10 cellular contexts compared by ENCODE assay signal in genomic region chr11:118633979-118634378, GRCh38. TPM values are rescaled to one million over a fixed set of nuclear protein-coding genes. Genes with fewer than 3 reads are reported as not detected.
DNase-seq lines count a peak whose midpoint lies in the region; ATAC-seq and TF ChIP-seq lines count a peak whose summit lies in the region.
"Had no signal": no experiment of that assay in that cellular context is flagged by ENCODE, and none has a peak within 500 bp of the region (broad histone marks: within the 10 kb centered on the region; RNA-seq: fewer than 3 reads in every experiment).

No MANE protein-coding gene starts in this region.

- DNase-seq in Calu3 = no peak
- DNase-seq in WTC11 (ENCODE audit: low spot score) = no peak
- DNase-seq in hepatocyte (ENCODE audit: low spot score) = no peak
- no peak for DNase-seq in sigmoid colon
- DNase-seq in CD14-positive monocyte (ENCODE audit: low spot score) = no peak
- DNase-seq in GOT3 (lab: John Stamatoyannopoulos, UW) = no peak
- no peak for DNase-seq in activated CD8-positive, alpha-beta memory T cell treated with anti-CD3 and anti-CD28 coated beads, Interleukin-2, amount 50 U/mL, for 4 hours
- DNase-seq in activated naive CD4-positive, alpha-beta T cell treated with anti-CD3 and anti-CD28 coated beads, Interleukin-2, amount 50 U/mL, for 72 hours (ENCODE audit: low spot score in 2 of 2) = no peak

- H3K27me3 ChIP-seq in hepatocyte (no peaks in the 10 kb centered on the region), sigmoid colon (no peaks in the 10 kb centered on the region)
- H3K27me3 ChIP-seq: cardiac muscle cell had no signal

- H3K4me1 ChIP-seq in hepatocyte (ENCODE audit: insufficient read depth) (peaks cover 20% of the 10 kb centered on the region), sigmoid colon (peaks cover 0 to 61% (median 48%) of the 10 kb centered on the region in 4 donors)

- ATAC-seq in WTC11 = no peak
- ATAC-seq in activated naive CD4-positive, alpha-beta T cell treated with anti-CD3 and anti-CD28 coated beads, Interleukin-2, amount 50 U/mL, for 72 hours = no peak

- POLR2A ChIA-PET in WTC11 (lab: Charles Lee) = interaction anchor here (0.6 to 5.0 kb wide), 8 partner anchors 8 to 81 kb away, joined by 4 to 75 read pairs (median 14); partner anchors contain the start of gene PHLDB1

- no peak for TF ChIP-seq EP300 in sigmoid colon (IDR thresholded peaks at IDR 0.05)

- H3K9me3 ChIP-seq in hepatocyte (ENCODE audit: low read depth) = no peaks in the 10 kb centered on the region
- no peaks in the 10 kb centered on the region for H3K9me3 ChIP-seq in sigmoid colon

- no peaks in the 10 kb centered on the region for H3K9me2 ChIP-seq in hepatocyte (replicated peaks; ENCODE audit: insufficient read depth)

- no peaks in the 10 kb centered on the region for H3K79me2 ChIP-seq in hepatocyte

- H2AFZ ChIP-seq in hepatocyte = no peak overlapping the region

- H3K27ac Mint-ChIP-seq in Calu3 (ENCODE audit: unreplicated experiment) (no peak overlapping the region), WTC11 (peak overlapping the region; percentile 93; the same call in 1 of the 2 replicates), CD14-positive monocyte (no peak overlapping the region)
- no peak overlapping the region for H3K27ac Mint-ChIP-seq in activated naive CD4-positive, alpha-beta T cell treated with anti-CD3 and anti-CD28 coated beads, Interleukin-2, amount 50 U/mL, for 72 hours

- H3K36me3 ChIP-seq in hepatocyte (replicated peaks; ENCODE audit: insufficient read depth, low read depth) = no peaks in the 10 kb centered on the region
- H3K36me3 ChIP-seq in sigmoid colon = peaks cover 0 to 63% (median 18%) of the 10 kb centered on the region in 4 donors

- CTCF ChIA-PET in Calu3 (lab: Charles Lee) (interaction anchor here (1.3 kb wide), 2 partner anchors 13 to 20 kb away, joined by 3 to 5 read pairs; no protein-coding TSS in a partner anchor), WTC11 (lab: Charles Lee) (interaction anchor here (1.2 to 7.9 kb wide), 9 partner anchors 9 to 519 kb away, joined by 3 to 127 read pairs (median 31); partner anchors contain the start of gene PHLDB1)

- BruUV-seq in Calu3 (replicated peaks; lab: Mats Ljungman, UMichigan) = no TSS peak

- peaks cover 25% of the 10 kb centered on the region for H3K36me3 Mint-ChIP-seq in Calu3 (ENCODE audit: insufficient read depth, unreplicated experiment)
- peaks cover 19% of the 10 kb centered on the region; the same call in 1 of the 2 replicates for H3K36me3 Mint-ChIP-seq in WTC11
- no peaks in the 10 kb centered on the region for H3K36me3 Mint-ChIP-seq in CD14-positive monocyte
- H3K36me3 Mint-ChIP-seq in activated naive CD4-positive, alpha-beta T cell treated with anti-CD3 and anti-CD28 coated beads, Interleukin-2, amount 50 U/mL, for 72 hours = no peaks in the 10 kb centered on the region

- no peak for TF ChIP-seq POLR2A in sigmoid colon (IDR thresholded peaks at IDR 0.05)

- H3K27ac ChIP-seq in hepatocyte = peak overlapping the region; percentile 67
- peak overlapping the region; percentile 80 to 86 (median 82) for H3K27ac ChIP-seq in sigmoid colon

- 73% methylated on average over 2 of the region's 4 CpGs for WGBS in hepatocyte (ENCODE audit: low lambda C conversion rate, missing lambda C conversion rate)
- 57 to 60% methylated on average over 4 of the region's 4 CpGs for whole genome bisulfite sequencing in sigmoid colon, 2 donors

- no peaks in the 10 kb centered on the region for H4K20me1 ChIP-seq in hepatocyte (ENCODE audit: insufficient read depth, poor library complexity, severe bottlenecking)

- intact Hi-C loops in Calu3 (cut with micrococcal nuclease; ENCODE audit: unreplicated experiment) (no loop called here), sigmoid colon (cut with DNase I) (loop anchor here (1.0 kb wide), 1 partner anchor 25 kb away; no protein-coding TSS in a partner anchor), CD14-positive monocyte (cut with micrococcal nuclease) (no loop called here)

- H3K4me1 Mint-ChIP-seq in Calu3 (ENCODE audit: low read depth, unreplicated experiment) (no peaks in the 10 kb centered on the region), WTC11 (peaks cover 29% of the 10 kb centered on the region), CD14-positive monocyte (no peaks in the 10 kb centered on the region)

- H3K4me2 ChIP-seq in hepatocyte = peak overlapping the region; percentile 75

- H3K4me3 ChIP-seq in hepatocyte = no peak overlapping the region
- peak overlapping the region in 1 of 4 donors; percentile 48 for H3K4me3 ChIP-seq in sigmoid colon

- H3K9me3 Mint-ChIP-seq in Calu3 (ENCODE audit: low read depth, unreplicated experiment) (no peaks in the 10 kb centered on the region), WTC11 (no peaks in the 10 kb centered on the region), CD14-positive monocyte (peaks cover 0 to 2% (median 0%) of the 10 kb centered on the region in 7 donors)
- no peaks in the 10 kb centered on the region for H3K9me3 Mint-ChIP-seq in activated naive CD4-positive, alpha-beta T cell treated with anti-CD3 and anti-CD28 coated beads, Interleukin-2, amount 50 U/mL, for 72 hours

- H3K4me3 Mint-ChIP-seq in Calu3 (ENCODE audit: low read depth, unreplicated experiment) (peak overlapping the region; percentile 43), WTC11 (peak overlapping the region; percentile 73), CD14-positive monocyte (no peak overlapping the region)

- no peak for TF ChIP-seq CTCF in Calu3 (IDR thresholded peaks at IDR 0.05; ENCODE audit: unreplicated experiment)
- no peak for TF ChIP-seq CTCF in WTC11 (IDR thresholded peaks at IDR 0.05)
- TF ChIP-seq CTCF in hepatocyte (IDR thresholded peaks at IDR 0.05; ENCODE audit: poor library complexity) = no peak
- TF ChIP-seq CTCF in sigmoid colon (IDR thresholded peaks at IDR 0.05) = no peak
- TF ChIP-seq CTCF in CD14-positive monocyte (IDR thresholded peaks at IDR 0.05) = no peak

- H3K27me3 Mint-ChIP-seq in Calu3 (ENCODE audit: unreplicated experiment) = no peaks in the 10 kb centered on the region
- no peaks in the 10 kb centered on the region for H3K27me3 Mint-ChIP-seq in WTC11 (ENCODE audit: low read depth)
- peaks cover 11 to 19% (median 14%) of the 10 kb centered on the region in 3 donors for H3K27me3 Mint-ChIP-seq in CD14-positive monocyte (ENCODE audit: low read depth in 3 of 3)

TF ChIP-seq in WTC11, 78 proteins besides CTCF, POLR2A, EP300 and RAD21:
- TF ChIP-seq FOXK1 (CRISPR knock-in tag; IDR thresholded peaks at IDR 0.05) (no peak), SMAD3 (CRISPR knock-in tag; IDR thresholded peaks at IDR 0.05; ENCODE audit: borderline replicate concordance) (no peak), ZNF416 (CRISPR knock-in tag; IDR thresholded peaks at IDR 0.05) (no peak), NR2C2 (CRISPR knock-in tag; IDR thresholded peaks at IDR 0.05) (no peak), OVOL2 (CRISPR knock-in tag; IDR thresholded peaks at IDR 0.05; ENCODE audit: borderline replicate concordance) (no peak), ATF6 (CRISPR knock-in tag; IDR thresholded peaks at IDR 0.05) (no peak), NFE2L1 (CRISPR knock-in tag; IDR thresholded peaks at IDR 0.05) (no peak)

RNA-seq across cellular contexts. Expression of gene PHLDB1, which starts 26.6 kb away (rescaled TPM):
- 30.3 and 37.1 TPM in 2 replicates for total RNA-seq in Calu3 (2022)
- 70.4 to 83.1 TPM (median 71.5 TPM) in 3 replicates for total RNA-seq in WTC11 (2021)
- total RNA-seq in hepatocyte = 45.8 and 51.8 TPM in 2 replicates
- 71.1 and 73.0 TPM in 2 replicates for polyA plus RNA-seq in hepatocyte
- 100 to 1,000 TPM in 2 of 4 donors, 10 to 100 TPM in 2; 51.8 to 126 (median 94.6) TPM for total RNA-seq in sigmoid colon
- polyA plus RNA-seq in sigmoid colon = 10 to 100 TPM; 33.6 to 44.4 (median 34.9) TPM
- polyA plus RNA-seq in CD14-positive monocyte = not detected
- 1 to 10 TPM; 5.1 to 5.7 TPM for total RNA-seq in activated naive CD4-positive, alpha-beta T cell treated with anti-CD3 and anti-CD28 coated beads, Interleukin-2, amount 50 U/mL, for 72 hours

RNA-seq across cellular contexts. Expression of gene TREH, which starts 45.5 kb away (rescaled TPM):
- 0.21 and 0.49 TPM in 2 replicates for total RNA-seq in Calu3 (2022)
- 0.09 TPM in 1 of 3 replicates, not detected in the others for total RNA-seq in WTC11 (2021)
- 6.6 and 10.2 TPM in 2 replicates for total RNA-seq in hepatocyte
- 10.7 and 15.1 TPM in 2 replicates for polyA plus RNA-seq in hepatocyte
- total RNA-seq in sigmoid colon = not detected
- 1 to 10 TPM in 2 of 3 donors, under 1 TPM in 1; 0.46 to 1.4 (median 1.2) TPM for polyA plus RNA-seq in sigmoid colon
- not detected for polyA plus RNA-seq in CD14-positive monocyte
- not detected for total RNA-seq in activated naive CD4-positive, alpha-beta T cell treated with anti-CD3 and anti-CD28 coated beads, Interleukin-2, amount 50 U/mL, for 72 hours
- total RNA-seq: cardiac muscle cell, glomerular endothelial cell had no signal

Comparison
In these comparisons a context has a peak if more than half of its experiments do, and no peak if none do; other contexts are left out.
1. H3K4me3 Mint-ChIP-seq: peak in Calu3 (single experiment) and WTC11 (single experiment); none in CD14-positive monocyte (0 of 2).